24 cellular contexts compared by ENCODE assay signal in genomic region chr10:128287921-128288320, GRCh38.
"Had no signal": no experiment of that assay in that cellular context is flagged by ENCODE, and none has a peak within 500 bp of the region (broad histone marks: within the 10 kb centered on the region; RNA-seq: fewer than 3 reads in every experiment).

No MANE protein-coding gene starts in this region.

- H3K4me3 Mint-ChIP-seq: activated B cell treated with CpG ODN at 0.5 μM for 24 hours; activated CD4-positive, alpha-beta memory T cell treated with anti-CD3 and anti-CD28 coated beads for 36 hours; activated CD4-positive, alpha-beta T cell treated with anti-CD3 and anti-CD28 coated beads, Interleukin-2, amount 10 ng/mL, durations not matched to agents 7 days and 5 days; activated naive CD8-positive, alpha-beta T cell treated with anti-CD3 and anti-CD28 coated beads, Interleukin-2, amount 50 U/mL, for 24 hours; activated T-cell treated with anti-CD3 and anti-CD28 coated beads, Interleukin-2, amount 50 U/mL, for 4 hours; T-helper 17 cell had no signal

- H3K27ac Mint-ChIP-seq: activated B cell treated with CpG ODN at 0.5 μM for 24 hours; activated CD4-positive, alpha-beta memory T cell treated with anti-CD3 and anti-CD28 coated beads for 36 hours; activated CD4-positive, alpha-beta T cell treated with anti-CD3 and anti-CD28 coated beads, Interleukin-2, amount 10 ng/mL, durations not matched to agents 7 days and 5 days; activated naive CD4-positive, alpha-beta T cell treated with anti-CD3 and anti-CD28 coated beads, Interleukin-2, amount 50 U/mL, for 72 hours; activated naive CD8-positive, alpha-beta T cell treated with anti-CD3 and anti-CD28 coated beads, Interleukin-2, amount 50 U/mL, for 24 hours; T-helper 17 cell had no signal

- H3K9me3 Mint-ChIP-seq: activated T-cell treated with anti-CD3 and anti-CD28 coated beads, Interleukin-2, amount 50 U/mL, for 4 hours had no signal

- H3K36me3 Mint-ChIP-seq: activated CD4-positive, alpha-beta memory T cell treated with anti-CD3 and anti-CD28 coated beads for 36 hours; activated naive CD4-positive, alpha-beta T cell treated with anti-CD3 and anti-CD28 coated beads, Interleukin-2, amount 50 U/mL, for 72 hours had no signal

- H3K4me1 Mint-ChIP-seq: activated B cell treated with CpG ODN at 0.5 μM for 24 hours; activated CD4-positive, alpha-beta T cell treated with anti-CD3 and anti-CD28 coated beads, Interleukin-2, amount 10 ng/mL, durations not matched to agents 7 days and 5 days; activated naive CD8-positive, alpha-beta T cell treated with anti-CD3 and anti-CD28 coated beads, Interleukin-2, amount 50 U/mL, for 24 hours; T-helper 17 cell had no signal

- DNase-seq: activated B cell treated with CpG ODN at 0.5 μM for 24 hours; activated CD4-positive, alpha-beta memory T cell treated with anti-CD3 and anti-CD28 coated beads for 36 hours; activated CD4-positive, alpha-beta T cell treated with anti-CD3 and anti-CD28 coated beads, Interleukin-2, amount 10 ng/mL, durations not matched to agents 7 days and 5 days; activated CD8-positive, alpha-beta memory T cell treated with anti-CD3 and anti-CD28 coated beads for 24 hours; activated effector memory CD4-positive, alpha-beta T cell treated with anti-CD3 and anti-CD28 coated beads, Interleukin-2, amount 50 U/mL, for 16 hours; activated naive CD4-positive, alpha-beta T cell treated with Interleukin-2 at 50 U/mL for 16 hours; activated naive CD8-positive, alpha-beta T cell treated with anti-CD3 and anti-CD28 coated beads, Interleukin-2, amount 50 U/mL, for 24 hours; activated T-cell treated with anti-CD3 and anti-CD28 coated beads, Interleukin-2, amount 50 U/mL, for 4 hours; amniotic stem cell; body of pancreas; NCI-H1092; NCI-H1417; NCI-H1930; NCI-H2107; NCI-H2171 treated with DMSO at 0.1 percent for 48 hours; NCI-H226; NCI-H526 treated with DMSO at 0.1 percent for 48 hours; NCI-H82; SIG-M5; T-helper 17 cell; T-helper 9 cell had no signal

- H3K27ac ChIP-seq: ascending aorta, body of pancreas, KMS-11 had no signal

- ATAC-seq: activated naive CD4-positive, alpha-beta T cell treated with anti-CD3 and anti-CD28 coated beads, Interleukin-2, amount 50 U/mL, for 72 hours; activated naive CD8-positive, alpha-beta T cell treated with anti-CD3 and anti-CD28 coated beads, Interleukin-2, amount 50 U/mL, for 24 hours; activated T-cell treated with anti-CD3 and anti-CD28 coated beads, Interleukin-2, amount 50 U/mL, for 4 hours; body of pancreas; T-helper 17 cell had no signal
